Comparison of ENCODE assay signal across 11 cellular contexts in genomic region chr4:1770245-1770644, GRCh38. TPM values are rescaled to one million over a fixed set of nuclear protein-coding genes. Genes with fewer than 3 reads are reported as not detected.
"Had no signal": no experiment of that assay in that cellular context is flagged by ENCODE, and none has a peak within 500 bp of the region (broad histone marks: within the 10 kb centered on the region; RNA-seq: fewer than 3 reads in every experiment).

No MANE protein-coding gene starts in this region.

- H3K36me3 ChIP-seq: gastroesophageal sphincter, right atrium auricular region, tibial nerve had no signal

- H3K9me3 ChIP-seq: gastroesophageal sphincter, right atrium auricular region, tibial nerve had no signal

- H3K27me3 ChIP-seq: hepatocyte, right atrium auricular region had no signal

- FAIRE-seq: small intestine had no signal

- H3K27ac ChIP-seq: epithelial cell of prostate, gastroesophageal sphincter, right atrium auricular region, tibial nerve had no signal

- H2AFZ ChIP-seq: hepatocyte had no signal

- H3K4me2 ChIP-seq: hepatocyte had no signal

- H3K4me3 ChIP-seq: gastroesophageal sphincter, hepatocyte, right atrium auricular region, tibial nerve had no signal

- ATAC-seq: effector memory CD8-positive, alpha-beta T cell; gastroesophageal sphincter had no signal

- DNase-seq: activated CD4-positive, alpha-beta T cell treated with anti-CD3 and anti-CD28 coated beads, Interleukin-2, amount 10 ng/mL, durations not matched to agents 7 days and 5 days; activated CD4-positive, CD25-positive, alpha-beta regulatory T cell; activated naive CD4-positive, alpha-beta T cell treated with anti-CD3 and anti-CD28 coated beads, Interleukin-2, amount 10 ng/mL, durations not matched to agents 7 days and 5 days; effector memory CD8-positive, alpha-beta T cell; small intestine had no signal

- H3K79me2 ChIP-seq: hepatocyte had no signal

RNA-seq across cellular contexts. Expression of gene FGFR3, which starts 22.8 kb away (rescaled TPM):
- total RNA-seq: myocyte had no signal
